In genomic region chr12:75630091-75630490, GRCh38 we compare ENCODE assay signal across 2 cellular contexts.
TF ChIP-seq lines count a peak whose summit lies in the region.

No MANE protein-coding gene starts in this region.

TF ChIP-seq in HCT116, 20 proteins besides CTCF, POLR2A, EP300 and RAD21:
- no peak for TF ChIP-seq POLR2AphosphoS5 (IDR thresholded peaks at IDR 0.05; ENCODE audit: low read depth, low read length)
- no peak for TF ChIP-seq ELF1 (IDR thresholded peaks at IDR 0.05; ENCODE audit: borderline replicate concordance, low read depth)
- no peak for TF ChIP-seq CBX3 (IDR thresholded peaks at IDR 0.05; ENCODE audit: low read depth)
- no peak for TF ChIP-seq EGR1 (IDR thresholded peaks at IDR 0.05; ENCODE audit: low read depth)
- TF ChIP-seq EZH2phosphoT487 (IDR thresholded peaks at IDR 0.05; ENCODE audit: borderline replicate concordance), result no peak
- no peak for TF ChIP-seq REST (IDR thresholded peaks at IDR 0.05; ENCODE audit: low read depth)
- TF ChIP-seq ZBTB33 (IDR thresholded peaks at IDR 0.05; ENCODE audit: extremely low read depth, insufficient replicate concordance, low read length), result no peak
- no peak for TF ChIP-seq EZH2 (IDR thresholded peaks at IDR 0.05)
- TF ChIP-seq FOSL1 (IDR thresholded peaks at IDR 0.05; ENCODE audit: low read depth), result no peak
- no peak for TF ChIP-seq SP1 (IDR thresholded peaks at IDR 0.05; ENCODE audit: low read depth)
- no peak for TF ChIP-seq ZFX (IDR thresholded peaks at IDR 0.05)
- no peak; the same call in 1 of the 2 replicates for TF ChIP-seq MAX (IDR thresholded peaks at IDR 0.05)
- no peak for TF ChIP-seq SIN3A (IDR thresholded peaks at IDR 0.05; ENCODE audit: low read depth)

TF ChIP-seq in IMR-90, 13 proteins besides CTCF, POLR2A, EP300 and RAD21:
- TF ChIP-seq SMC3 (IDR thresholded peaks at IDR 0.05; ENCODE audit: low read depth, low read length), result no peak
- TF ChIP-seq RCOR1 (IDR thresholded peaks at IDR 0.05; ENCODE audit: insufficient replicate concordance, low read length), result no peak
- TF ChIP-seq FOS (IDR thresholded peaks at IDR 0.05; ENCODE audit: low read depth, low read length), result no peak
- TF ChIP-seq USF2 (IDR thresholded peaks at IDR 0.05; ENCODE audit: low read depth, low read length), result no peak
- TF ChIP-seq ELK1 (IDR thresholded peaks at IDR 0.05; ENCODE audit: borderline replicate concordance, low read depth, low read length), result no peak
- no peak for TF ChIP-seq RFX5 (IDR thresholded peaks at IDR 0.05; ENCODE audit: low read depth, low read length)
- no peak for TF ChIP-seq BHLHE40 (IDR thresholded peaks at IDR 0.05; ENCODE audit: low read depth, low read length)
- TF ChIP-seq MXI1 (IDR thresholded peaks at IDR 0.05; ENCODE audit: borderline replicate concordance, low read depth, low read length), result no peak
- no peak for TF ChIP-seq MAZ (IDR thresholded peaks at IDR 0.05; ENCODE audit: borderline replicate concordance, low read depth, low read length)
- no peak for TF ChIP-seq MAFK (IDR thresholded peaks at IDR 0.05; ENCODE audit: low read depth, low read length)
- TF ChIP-seq NFE2L2 (IDR thresholded peaks at IDR 0.05; ENCODE audit: low read depth, low read length), result no peak
- TF ChIP-seq CHD1 (IDR thresholded peaks at IDR 0.05; ENCODE audit: low read depth, low read length), result no peak
- no peak for TF ChIP-seq CEBPB (IDR thresholded peaks at IDR 0.05; ENCODE audit: low read depth, low read length)
